ENCODE assay signal across 8 cellular contexts in the genomic region with DNA sequence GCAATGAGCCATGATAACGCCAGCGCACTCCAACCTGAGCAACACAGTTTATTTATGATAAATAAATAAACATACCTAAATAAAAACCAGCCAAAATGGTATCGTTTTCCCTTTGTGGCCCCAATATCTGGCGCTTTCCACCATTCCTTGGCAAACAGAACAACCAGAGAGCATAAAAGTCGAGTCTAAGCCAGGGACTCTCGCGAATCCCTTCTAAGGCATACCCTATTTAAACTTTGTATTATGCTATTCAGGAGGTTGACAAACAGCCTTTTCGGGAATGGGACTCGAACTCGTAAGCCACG. TPM values are rescaled to one million over a fixed set of nuclear protein-coding genes. Genes with fewer than 3 reads are reported as not detected.
DNase-seq lines count a peak whose midpoint lies in the region; ATAC-seq, FAIRE-seq and TF ChIP-seq lines count a peak whose summit lies in the region.

No MANE protein-coding gene starts in this region.

- CTCF ChIA-PET in HepG2 (lab: Yijun Ruan, JAX; ENCODE audit: low intra/inter-chr PET ratio, low total read pairs): no interaction called here

- no peak overlapping the region for H2AFZ ChIP-seq in HepG2 (ENCODE audit: low read length)

- intact Hi-C loops in adrenal gland (cut with DNase I): no loop called here
- intact Hi-C loops in HepG2 (cut with micrococcal nuclease; ENCODE audit: unreplicated experiment): no loop called here

- H3K4me3 Mint-ChIP-seq in activated T-cell treated with anti-CD3 and anti-CD28 coated beads, Interleukin-2, amount 50 U/mL, for 24 hours: peak overlapping the region; percentile 99

- H3K9me3 ChIP-seq in adrenal gland (replicated peaks in 1 of 3): no peaks in the 10 kb centered on the region
- H3K9me3 ChIP-seq in HepG2 (ENCODE audit: low read length): no peaks in the 10 kb centered on the region
- H3K9me3 ChIP-seq in thymus (ENCODE audit: control insufficient read depth): no peaks in the 10 kb centered on the region

- peak overlapping the region; percentile 98 for H3K27ac Mint-ChIP-seq in activated T-cell treated with anti-CD3 and anti-CD28 coated beads, Interleukin-2, amount 50 U/mL, for 24 hours

- H3K9ac ChIP-seq in HepG2 (ENCODE audit: insufficient read depth, low read depth, low read length): peak overlapping the region; percentile 99

- TF ChIP-seq CTCF in adrenal gland (IDR thresholded peaks at IDR 0.05) (no peak), HepG2 (CRISPR knock-in tag; IDR thresholded peaks at IDR 0.05) (no peak)

- POLR2A ChIA-PET in HepG2 (lab: Yijun Ruan, JAX): interaction anchor here (0.6 to 2.6 kb wide), 18 partner anchors 8 to 718 kb away, joined by 3 to 51 read pairs (median 5); partner anchors contain the start of genes DNAJC18, HSPA9, PAIP2 and UBE2D2

- peaks cover 71% of the 10 kb centered on the region for H3K36me3 Mint-ChIP-seq in activated T-cell treated with anti-CD3 and anti-CD28 coated beads, Interleukin-2, amount 50 U/mL, for 24 hours (ENCODE audit: low read depth)

- peaks cover 50% of the 10 kb centered on the region for H3K79me2 ChIP-seq in HepG2 (ENCODE audit: insufficient read depth, low read length)

- peaks cover 38% of the 10 kb centered on the region for H4K20me1 ChIP-seq in HepG2 (ENCODE audit: insufficient read depth, low read length)

- no TSS peak for BruUV-seq in HepG2 (replicated peaks; lab: Mats Ljungman, UMichigan)

- peaks cover 37% of the 10 kb centered on the region for H3K4me1 Mint-ChIP-seq in activated T-cell treated with anti-CD3 and anti-CD28 coated beads, Interleukin-2, amount 50 U/mL, for 24 hours (ENCODE audit: low read depth)

- FAIRE-seq in HepG2 (lab: Jason Lieb, UNC): no peak

- ATAC-seq in HepG2: no peak
- ATAC-seq in GM21825 (IDR thresholded peaks at IDR 0.05; ENCODE audit: unreplicated experiment): no peak

- in situ Hi-C loops in HepG2 (cut with HindIII; ENCODE audit: extremely low pct_ligation_motif_present, low pct_unique_long_range_greater_than_20kb): no loop called here

- H3K27me3 ChIP-seq in adrenal gland: no peaks in the 10 kb centered on the region
- no peaks in the 10 kb centered on the region; a peak in 1 of 5 replicates for H3K27me3 ChIP-seq in HepG2 (ENCODE audit: control insufficient read depth in 1 of 2, insufficient read depth in 2 of 2, low read length in 2 of 2)
- H3K27me3 ChIP-seq in thymus (ENCODE audit: control insufficient read depth, insufficient read depth): no peaks in the 10 kb centered on the region

- H3K36me3 ChIP-seq in adrenal gland (replicated peaks in 1 of 2) (no peaks in the 10 kb centered on the region), HepG2 (replicated peaks in 1 of 2; ENCODE audit: control insufficient read depth in 1 of 2, insufficient read depth in 2 of 2, low read length in 2 of 2) (no peaks in the 10 kb centered on the region), thymus (ENCODE audit: control insufficient read depth, insufficient read depth) (no peaks in the 10 kb centered on the region)

- 27 to 35% (median 28%) methylated on average over 11 of the region's 11 CpGs for WGBS in adrenal gland, 4 donors
- 46% methylated on average over 11 of the region's 11 CpGs for WGBS in HepG2 (ENCODE audit: low lambda C conversion rate)
- 26% methylated on average over 11 of the region's 11 CpGs for WGBS in thymus

- TF ChIP-seq RAD21 in HepG2 (CRISPR knock-in tag; IDR thresholded peaks at IDR 0.05): no peak

- TF ChIP-seq POLR2A in adrenal gland (IDR thresholded peaks at IDR 0.05): no peak
- no peak for TF ChIP-seq POLR2A in HepG2 (IDR thresholded peaks at IDR 0.05; ENCODE audit: insufficient read depth in 1 of 2, low read depth in 2 of 2, low read length in 2 of 2)

- TF ChIP-seq EP300 in HepG2 (IDR thresholded peaks at IDR 0.05; ENCODE audit: low read depth in 2 of 2, low read length in 2 of 2) (no peak), HepG2 (CRISPR knock-in tag; IDR thresholded peaks at IDR 0.05; ENCODE audit: borderline replicate concordance) (no peak)

- no peaks in the 10 kb centered on the region for H3K9me3 Mint-ChIP-seq in activated T-cell treated with anti-CD3 and anti-CD28 coated beads, Interleukin-2, amount 50 U/mL, for 24 hours

- no peaks in the 10 kb centered on the region for H3K27me3 Mint-ChIP-seq in activated T-cell treated with anti-CD3 and anti-CD28 coated beads, Interleukin-2, amount 50 U/mL, for 24 hours

- peak overlapping the region; percentile 76 for H3K4me2 ChIP-seq in HepG2 (ENCODE audit: low read depth, low read length)

- peak overlapping the region in 3 of 4 donors; percentile 5 to 97 (median 87) for H3K4me3 ChIP-seq in adrenal gland
- H3K4me3 ChIP-seq in HepG2 (replicated peaks in 1 of 3; ENCODE audit: insufficient read depth in 1 of 3, low read depth in 2 of 3, low read length in 3 of 3): peak overlapping the region in 2 of 3 experiments; percentile 13 to 92; a peak in 2 of 6 replicates
- peak overlapping the region; percentile 87 for H3K4me3 ChIP-seq in thymus (ENCODE audit: low read length)

- H3K27ac ChIP-seq in adrenal gland (peak overlapping the region; percentile 99 to 100 (median 100)), HepG2 (ENCODE audit: extremely low read length, insufficient read depth, low read length) (peak overlapping the region; percentile 97), thymus (ENCODE audit: low read depth) (peak overlapping the region; percentile 88)

- DNase-seq in activated T-cell treated with anti-CD3 and anti-CD28 coated beads, Interleukin-2, amount 50 U/mL, for 24 hours: no peak
- DNase-seq in activated T-cell treated with anti-CD3 and anti-CD28 coated beads, Interleukin-2, amount 50 U/mL, for 1 hour: no peak
- DNase-seq in adrenal gland: no peak
- DNase-seq in HepG2 (ENCODE audit: low spot score): no peak
- no peak for DNase-seq in NCI-H524 treated with DMSO at 0.1 percent for 48 hours (lab: John Stamatoyannopoulos, UW)
- DNase-seq in T1000 (lab: John Stamatoyannopoulos, UW): no peak

- peaks cover 17 to 28% of the 10 kb centered on the region in 2 donors for H3K4me1 ChIP-seq in adrenal gland (replicated peaks in 1 of 2)
- peaks cover 27% of the 10 kb centered on the region for H3K4me1 ChIP-seq in HepG2 (ENCODE audit: insufficient read depth, low read length)
- peaks cover 8% of the 10 kb centered on the region for H3K4me1 ChIP-seq in thymus (ENCODE audit: control insufficient read depth, insufficient read depth, low read length)

TF ChIP-seq in HepG2, 621 proteins besides CTCF, POLR2A, EP300 and RAD21 (continues in another document):
- TF ChIP-seq ZNF207 (IDR thresholded peaks at IDR 0.05; ENCODE audit: borderline replicate concordance): no peak

RNA-seq across cellular contexts. Expression of gene MATR3, which starts 0.4 kb away (rescaled TPM):
- 100 to 1,000 TPM; 145 to 258 (median 176) TPM for total RNA-seq in adrenal gland
- polyA plus RNA-seq in adrenal gland: 100 to 1,000 TPM in 2 of 3 donors, 10 to 100 TPM in 1; 99.4 to 321 (median 123) TPM
- 341 and 484 TPM in 2 replicates for total RNA-seq in HepG2 (2016; rRNA removed; fragmentation: Illumina TruSeq; extraction: Trizol)
- 17.2 and 21.9 TPM in 2 replicates for total RNA-seq in HepG2 (2016; cell fraction: cytosol; rRNA removed; fragmentation: Illumina TruSeq; extraction: Trizol; ENCODE audit: low read depth)
- 343 and 482 TPM in 2 replicates for total RNA-seq in HepG2 (2016; cell fraction: insoluble cytoplasmic fraction; rRNA removed; fragmentation: Illumina TruSeq; extraction: Trizol)
- 53.9 and 61.4 TPM in 2 replicates for total RNA-seq in HepG2 (2016; cell fraction: membrane; rRNA removed; fragmentation: Illumina TruSeq; extraction: Trizol)
- 279 and 286 TPM in 2 replicates for total RNA-seq in HepG2 (2016; cell fraction: nucleus; rRNA removed; fragmentation: Illumina TruSeq; extraction: Trizol)
- polyA plus RNA-seq in HepG2 (2011; rRNA removed): 84.6 and 94.2 TPM in 2 replicates
- polyA plus RNA-seq in HepG2 (2011; cell fraction: cytosol; rRNA removed): 43.6 and 60.1 TPM in 2 replicates
- polyA plus RNA-seq in HepG2 (2011; cell fraction: nucleus; rRNA removed): 57.4 and 62.8 TPM in 2 replicates
- polyA plus RNA-seq in HepG2 (2012): 171 and 221 TPM in 2 replicates
- polyA plus RNA-seq in HepG2 (2016; cell fraction: cytosol; fragmentation: Illumina TruSeq; extraction: Trizol; ENCODE audit: low read depth): 12.4 and 12.5 TPM in 2 replicates
- polyA plus RNA-seq in HepG2 (2016; cell fraction: insoluble cytoplasmic fraction; fragmentation: Illumina TruSeq; extraction: Trizol; ENCODE audit: low read depth): 426 and 447 TPM in 2 replicates
- 40.1 and 45.7 TPM in 2 replicates for polyA plus RNA-seq in HepG2 (2016; cell fraction: membrane; fragmentation: Illumina TruSeq; extraction: Trizol; ENCODE audit: low read depth)
- polyA plus RNA-seq in HepG2 (2016; cell fraction: nucleus; fragmentation: Illumina TruSeq; extraction: Trizol; ENCODE audit: insufficient read depth, low read depth): 274 and 295 TPM in 2 replicates
- polyA minus RNA-seq in HepG2 (2011; rRNA and poly(A)+ RNA removed; ENCODE audit: low replicate concordance): 165 and 278 TPM in 2 replicates
- 117 and 119 TPM in 2 replicates for polyA minus RNA-seq in HepG2 (2011; cell fraction: cytosol; rRNA and poly(A)+ RNA removed)
- polyA minus RNA-seq in HepG2 (2011; cell fraction: nucleus; rRNA and poly(A)+ RNA removed): 253 and 268 TPM in 2 replicates
- 253 TPM for polyA plus RNA-seq in thymus

RNA-seq across cellular contexts. Expression of gene PAIP2, which starts 48.5 kb away (rescaled TPM):
- total RNA-seq in adrenal gland (100 to 1,000 TPM; 127 to 198 (median 146) TPM), HepG2 (2016; rRNA removed; fragmentation: Illumina TruSeq; extraction: Trizol) (61.5 and 104 TPM in 2 replicates)
- polyA plus RNA-seq in adrenal gland (100 to 1,000 TPM in 1 of 3 donors, 10 to 100 TPM in 2; 75.7 to 318 (median 82.0) TPM), HepG2 (2011; rRNA removed) (56.5 and 76.3 TPM in 2 replicates), thymus (155 TPM)
- 34.4 and 39.3 TPM in 2 replicates for total RNA-seq in HepG2 (2016; cell fraction: cytosol; rRNA removed; fragmentation: Illumina TruSeq; extraction: Trizol; ENCODE audit: low read depth)
- 58.9 and 104 TPM in 2 replicates for total RNA-seq in HepG2 (2016; cell fraction: insoluble cytoplasmic fraction; rRNA removed; fragmentation: Illumina TruSeq; extraction: Trizol)
- total RNA-seq in HepG2 (2016; cell fraction: membrane; rRNA removed; fragmentation: Illumina TruSeq; extraction: Trizol): 63.0 and 66.5 TPM in 2 replicates
- 30.8 and 33.3 TPM in 2 replicates for total RNA-seq in HepG2 (2016; cell fraction: nucleus; rRNA removed; fragmentation: Illumina TruSeq; extraction: Trizol)
- polyA plus RNA-seq in HepG2 (2011; cell fraction: cytosol; rRNA removed): 46.1 and 53.8 TPM in 2 replicates
- 16.8 and 19.7 TPM in 2 replicates for polyA plus RNA-seq in HepG2 (2011; cell fraction: nucleus; rRNA removed)
- polyA plus RNA-seq in HepG2 (2012): 110 and 124 TPM in 2 replicates
- 31.7 and 47.4 TPM in 2 replicates for polyA plus RNA-seq in HepG2 (2016; cell fraction: cytosol; fragmentation: Illumina TruSeq; extraction: Trizol; ENCODE audit: low read depth)
- 161 and 162 TPM in 2 replicates for polyA plus RNA-seq in HepG2 (2016; cell fraction: insoluble cytoplasmic fraction; fragmentation: Illumina TruSeq; extraction: Trizol; ENCODE audit: low read depth)
- 54.0 and 67.8 TPM in 2 replicates for polyA plus RNA-seq in HepG2 (2016; cell fraction: membrane; fragmentation: Illumina TruSeq; extraction: Trizol; ENCODE audit: low read depth)
- 58.6 and 64.1 TPM in 2 replicates for polyA plus RNA-seq in HepG2 (2016; cell fraction: nucleus; fragmentation: Illumina TruSeq; extraction: Trizol; ENCODE audit: insufficient read depth, low read depth)
- polyA minus RNA-seq in HepG2 (2011; rRNA and poly(A)+ RNA removed; ENCODE audit: low replicate concordance): 22.9 and 27.8 TPM in 2 replicates
- polyA minus RNA-seq in HepG2 (2011; cell fraction: cytosol; rRNA and poly(A)+ RNA removed): 62.0 TPM in 2 replicates
- 41.5 and 41.8 TPM in 2 replicates for polyA minus RNA-seq in HepG2 (2011; cell fraction: nucleus; rRNA and poly(A)+ RNA removed)
